1 cellular context compared by ENCODE assay signal in genomic region chr19:35741216-35741541, GRCh38.
A peak's percentile ranks its signal among the peaks of the same experiment; 100 is the strongest.
TF ChIP-seq lines count a peak whose summit lies in the region.

No MANE protein-coding gene starts in this region.

TF ChIP-seq in HepG2, 621 proteins besides CTCF, POLR2A, EP300 and RAD21:
- TF ChIP-seq EED (CRISPR knock-in tag; IDR thresholded peaks at IDR 0.05) = no peak
- no peak for TF ChIP-seq ZC3H13 (CRISPR knock-in tag; IDR thresholded peaks at IDR 0.05)
- peak; percentile 11; the same call in 1 of the 2 replicates for TF ChIP-seq ZC3H4 (CRISPR knock-in tag; IDR thresholded peaks at IDR 0.05; ENCODE audit: borderline replicate concordance)
- no peak for TF ChIP-seq ZNF773 (CRISPR knock-in tag; IDR thresholded peaks at IDR 0.05; ENCODE audit: borderline replicate concordance)
- TF ChIP-seq ZNF501 (CRISPR knock-in tag; IDR thresholded peaks at IDR 0.05) = no peak
- no peak for TF ChIP-seq ARNTL (CRISPR knock-in tag; IDR thresholded peaks at IDR 0.05)
- no peak for TF ChIP-seq HMG20A (CRISPR knock-in tag; IDR thresholded peaks at IDR 0.05; ENCODE audit: borderline replicate concordance)
- TF ChIP-seq ZNF713 (CRISPR knock-in tag; IDR thresholded peaks at IDR 0.05) = no peak
- no peak for TF ChIP-seq FOXA1 (IDR thresholded peaks at IDR 0.05)
- 0 out of 2 replicates have a peak, but pooled peaks have one; percentile 1 for TF ChIP-seq FOXA1 (CRISPR knock-in tag; IDR thresholded peaks at IDR 0.05)
- TF ChIP-seq ZNF644 (CRISPR knock-in tag; IDR thresholded peaks at IDR 0.05; ENCODE audit: low read depth) = no peak
- no peak for TF ChIP-seq MTA1 (CRISPR knock-in tag; IDR thresholded peaks at IDR 0.05; ENCODE audit: borderline replicate concordance)
- no peak for TF ChIP-seq KLF9 (CRISPR knock-in tag; IDR thresholded peaks at IDR 0.05; ENCODE audit: low read depth)
- TF ChIP-seq ZNF12 (CRISPR knock-in tag; IDR thresholded peaks at IDR 0.05) = no peak
- no peak for TF ChIP-seq ATRX (CRISPR knock-in tag; IDR thresholded peaks at IDR 0.05; ENCODE audit: borderline replicate concordance)
- TF ChIP-seq ZNF18 (CRISPR knock-in tag; IDR thresholded peaks at IDR 0.05; ENCODE audit: insufficient replicate concordance) = peak; percentile 4
- no peak for TF ChIP-seq ZNF460 (CRISPR knock-in tag; IDR thresholded peaks at IDR 0.05; ENCODE audit: borderline replicate concordance)
- no peak for TF ChIP-seq ZNF180 (CRISPR knock-in tag; IDR thresholded peaks at IDR 0.05; ENCODE audit: borderline replicate concordance, low read depth)
- TF ChIP-seq KMT2A (CRISPR knock-in tag; IDR thresholded peaks at IDR 0.05) = no peak
- no peak for TF ChIP-seq ZHX2 (IDR thresholded peaks at IDR 0.05; ENCODE audit: low read depth)
- no peak for TF ChIP-seq ZHX2 (CRISPR knock-in tag; IDR thresholded peaks at IDR 0.05; ENCODE audit: borderline replicate concordance)
- no peak for TF ChIP-seq ATF5 (CRISPR knock-in tag; IDR thresholded peaks at IDR 0.05; ENCODE audit: low read depth)
- no peak for TF ChIP-seq MLX (CRISPR knock-in tag; IDR thresholded peaks at IDR 0.05)
- no peak for TF ChIP-seq ZBTB21 (CRISPR knock-in tag; IDR thresholded peaks at IDR 0.05)
- no peak for TF ChIP-seq ZNF839 (CRISPR knock-in tag; IDR thresholded peaks at IDR 0.05; ENCODE audit: borderline replicate concordance)
- no peak for TF ChIP-seq BCL6 (CRISPR knock-in tag; IDR thresholded peaks at IDR 0.05)
- TF ChIP-seq ZNF784 (CRISPR knock-in tag; IDR thresholded peaks at IDR 0.05; ENCODE audit: borderline replicate concordance) = no peak
- TF ChIP-seq NFAT5 (CRISPR knock-in tag; IDR thresholded peaks at IDR 0.05) = no peak
- TF ChIP-seq HDAC1 (CRISPR knock-in tag; IDR thresholded peaks at IDR 0.05) = no peak
- TF ChIP-seq SP4 (CRISPR knock-in tag; IDR thresholded peaks at IDR 0.05) = no peak
- TF ChIP-seq RARA (CRISPR knock-in tag; IDR thresholded peaks at IDR 0.05) = no peak
- TF ChIP-seq CC2D1A (CRISPR knock-in tag; IDR thresholded peaks at IDR 0.05) = no peak
- TF ChIP-seq MTF2 (CRISPR knock-in tag; IDR thresholded peaks at IDR 0.05; ENCODE audit: borderline replicate concordance) = no peak
- TF ChIP-seq ZNF451 (CRISPR knock-in tag; IDR thresholded peaks at IDR 0.05) = no peak
- TF ChIP-seq ZNF484 (CRISPR knock-in tag; IDR thresholded peaks at IDR 0.05; ENCODE audit: borderline replicate concordance, low read depth) = no peak
- peak; percentile 9; the same call in 1 of the 2 replicates for TF ChIP-seq NFE2L1 (CRISPR knock-in tag; IDR thresholded peaks at IDR 0.05; ENCODE audit: borderline replicate concordance)
- TF ChIP-seq ZNF530 (CRISPR knock-in tag; IDR thresholded peaks at IDR 0.05; ENCODE audit: low read depth) = no peak
- TF ChIP-seq DMAP1 (CRISPR knock-in tag; IDR thresholded peaks at IDR 0.05) = peak; percentile 16; the same call in 1 of the 2 replicates
- no peak for TF ChIP-seq IKZF4 (CRISPR knock-in tag; IDR thresholded peaks at IDR 0.05; ENCODE audit: borderline replicate concordance, low read depth, not compliant biosample characterization)
- TF ChIP-seq ZNF562 (CRISPR knock-in tag; IDR thresholded peaks at IDR 0.05; ENCODE audit: borderline replicate concordance) = no peak
- TF ChIP-seq MLXIP (CRISPR knock-in tag; IDR thresholded peaks at IDR 0.05; ENCODE audit: borderline replicate concordance) = no peak
- no peak for TF ChIP-seq ZNF7 (CRISPR knock-in tag; IDR thresholded peaks at IDR 0.05)
